In genomic region chr6:44006123-44006871, GRCh38 we compare ENCODE assay signal across 18 cellular contexts.
DNase-seq lines count a peak whose midpoint lies in the region; ATAC-seq and TF ChIP-seq lines count a peak whose summit lies in the region.
"Had no signal": no experiment of that assay in that cellular context is flagged by ENCODE, and none has a peak within 500 bp of the region (broad histone marks: within the 10 kb centered on the region; RNA-seq: fewer than 3 reads in every experiment).

No MANE protein-coding gene starts in this region.

- H3K36me3 ChIP-seq in BLaER1 (no peaks in the 10 kb centered on the region), IMR-90 (ENCODE audit: control insufficient read depth, insufficient read depth, low read length) (no peaks in the 10 kb centered on the region), esophagus muscularis mucosa (no peaks in the 10 kb centered on the region), BE2C (no peaks in the 10 kb centered on the region), MM.1S (replicated peaks; ENCODE audit: insufficient read depth, low read length) (no peaks in the 10 kb centered on the region)
- H3K36me3 ChIP-seq: transverse colon had no signal

- in situ Hi-C loops in IMR-90 (cut with MboI; ENCODE audit: low sequenced_read_pairs), result no loop called here

- peak; percentile 59 for DNase-seq in IMR-90
- DNase-seq in esophagus muscularis mucosa (ENCODE audit: extremely low spot score), result no peak
- peak; percentile 58 for DNase-seq in myocyte (ENCODE audit: low read depth)
- no peak for DNase-seq in NCI-H1930 (lab: John Stamatoyannopoulos, UW)
- DNase-seq in BE2C, result no peak
- no peak for DNase-seq in MM.1S
- DNase-seq: activated CD4-positive, alpha-beta T cell treated with anti-CD3 and anti-CD28 coated beads for 4 hours; activated naive CD4-positive, alpha-beta T cell treated with anti-CD3 and anti-CD28 coated beads, Interleukin-2, amount 50 U/mL, for 16 hours; effector memory CD8-positive, alpha-beta T cell; foreskin melanocyte; NCI-H82; T-helper 17 cell; transverse colon had no signal

- H3K9me2 ChIP-seq in MM.1S (replicated peaks; ENCODE audit: insufficient read depth, low read length), result no peaks in the 10 kb centered on the region

- no peak overlapping the region for H3K4me3 ChIP-seq in BLaER1
- H3K4me3 ChIP-seq in IMR-90 (ENCODE audit: insufficient read depth, low read depth, low read length), result no peak overlapping the region
- H3K4me3 ChIP-seq in esophagus muscularis mucosa, result no peak overlapping the region
- no peak overlapping the region for H3K4me3 ChIP-seq in BE2C (ENCODE audit: low read depth, low read length)
- no peak overlapping the region for H3K4me3 ChIP-seq in MM.1S (ENCODE audit: low read length)
- H3K4me3 ChIP-seq: skin epidermis, transverse colon had no signal

- H4K5ac ChIP-seq in IMR-90 (ENCODE audit: low read depth, low read length), result peak overlapping the region; percentile 78

- peak overlapping the region; percentile 92 for H2BK20ac ChIP-seq in IMR-90 (ENCODE audit: low read depth, low read length)

- dilution Hi-C loops in IMR-90 (cut with HindIII; ENCODE audit: low sequenced_read_pairs, unreplicated experiment), result no loop called here

- peak overlapping the region; percentile 85 for H2AK5ac ChIP-seq in IMR-90 (ENCODE audit: low read depth, low read length)

- H3K27me3 ChIP-seq in BLaER1 (peaks cover 35% of the 10 kb centered on the region), IMR-90 (ENCODE audit: control insufficient read depth, insufficient read depth, low read length) (no peaks in the 10 kb centered on the region), esophagus muscularis mucosa (peaks cover 0 to 31% (median 0%) of the 10 kb centered on the region in 4 donors), BE2C (no peaks in the 10 kb centered on the region), MM.1S (replicated peaks; ENCODE audit: insufficient read depth, low read length) (0 out of 2 replicates have a peak, but pooled peaks cover 3% of the 10 kb centered on the region)

- no peak overlapping the region for H3K56ac ChIP-seq in IMR-90 (ENCODE audit: extremely low read depth, insufficient read depth, low read length)

- no peaks in the 10 kb centered on the region for H3F3A ChIP-seq in MM.1S (ENCODE audit: insufficient read depth, low read length)

- H4K91ac ChIP-seq in IMR-90 (ENCODE audit: insufficient read depth, low read depth, low read length), result peak overlapping the region; percentile 76

- BruUV-seq in IMR-90 (replicated peaks; lab: Mats Ljungman, UMichigan), result no TSS peak

- H4K8ac ChIP-seq in IMR-90 (ENCODE audit: low read depth in 2 of 2, low read length in 2 of 2), result peak overlapping the region; percentile 36 to 57; a peak in 3 of 4 replicates

- TF ChIP-seq RAD21 in IMR-90 (IDR thresholded peaks at IDR 0.05; ENCODE audit: low read length), result no peak

- no peak for TF ChIP-seq EP300 in esophagus muscularis mucosa (IDR thresholded peaks at IDR 0.05)

- POLR2A ChIA-PET in IMR-90 (lab: Charles Lee; ENCODE audit: unreplicated experiment), result no interaction called here

- H3K27ac ChIP-seq in BLaER1 (no peak overlapping the region), IMR-90 (ENCODE audit: insufficient read depth, low read length) (no peak overlapping the region; the same call in 1 of the 2 replicates), esophagus muscularis mucosa (replicated peaks in 1 of 4) (peak overlapping the region in 3 of 4 donors; percentile 21 to 69 (median 27)), MM.1S (ENCODE audit: low read length) (no peak overlapping the region)
- H3K27ac ChIP-seq: RWPE1, skin epidermis, transverse colon had no signal

- peaks cover 44% of the 10 kb centered on the region for H3K4me1 ChIP-seq in BLaER1
- H3K4me1 ChIP-seq in IMR-90 (ENCODE audit: control insufficient read depth, insufficient read depth, low read length), result peaks cover 38% of the 10 kb centered on the region
- peaks cover 42 to 69% (median 63%) of the 10 kb centered on the region in 4 donors for H3K4me1 ChIP-seq in esophagus muscularis mucosa
- peaks cover 19% of the 10 kb centered on the region for H3K4me1 ChIP-seq in BE2C
- no peaks in the 10 kb centered on the region for H3K4me1 ChIP-seq in MM.1S (ENCODE audit: low read length)

- H2AK9ac ChIP-seq in IMR-90 (replicated peaks; ENCODE audit: low read depth, low read length, poor library complexity), result peak overlapping the region; percentile 84

- H3K4me2 ChIP-seq in BLaER1 (peak overlapping the region; percentile 55), IMR-90 (ENCODE audit: low read depth, low read length) (no peak overlapping the region), MM.1S (ENCODE audit: low read depth, low read length) (no peak overlapping the region)

- peak overlapping the region; percentile 27 for H3K18ac ChIP-seq in IMR-90 (ENCODE audit: low read depth, low read length)

- H3K79me2 ChIP-seq in MM.1S (ENCODE audit: low read length), result no peaks in the 10 kb centered on the region

- TF ChIP-seq POLR2A in IMR-90 (IDR thresholded peaks at IDR 0.05; ENCODE audit: low read depth, low read length), result no peak
- TF ChIP-seq POLR2A in esophagus muscularis mucosa (IDR thresholded peaks at IDR 0.05; ENCODE audit: low read depth), result no peak

- peaks cover 18% of the 10 kb centered on the region for H4K20me1 ChIP-seq in BLaER1
- no peaks in the 10 kb centered on the region for H4K20me1 ChIP-seq in IMR-90 (ENCODE audit: insufficient read depth, low read length)
- H4K20me1 ChIP-seq in MM.1S (ENCODE audit: insufficient read depth, low read length), result no peaks in the 10 kb centered on the region

- TF ChIP-seq CTCF in IMR-90 (conservative IDR thresholded peaks at IDR 0.05; ENCODE audit: low read depth, low read length) (no peak), esophagus muscularis mucosa (IDR thresholded peaks at IDR 0.05) (no peak), BE2C (IDR thresholded peaks at IDR 0.05; ENCODE audit: low read depth, low read length) (no peak), MM.1S (IDR thresholded peaks at IDR 0.05; ENCODE audit: low read length) (no peak)

- H2BK5ac ChIP-seq in IMR-90 (ENCODE audit: low read depth, low read length, poor library complexity, severe bottlenecking), result peak overlapping the region; percentile 57

- H3K9ac ChIP-seq in BLaER1 (no peak overlapping the region), IMR-90 (ENCODE audit: low read depth, low read length) (0 out of 2 replicates have a peak overlapping the region, but pooled peaks have one; percentile 26), MM.1S (ENCODE audit: low read length) (no peak overlapping the region)

- H3K9me3 ChIP-seq in BLaER1 (no peaks in the 10 kb centered on the region), IMR-90 (ENCODE audit: control insufficient read depth, insufficient read depth, low read length) (no peaks in the 10 kb centered on the region), esophagus muscularis mucosa (no peaks in the 10 kb centered on the region), BE2C (no peaks in the 10 kb centered on the region), MM.1S (replicated peaks; ENCODE audit: insufficient read depth, low read length) (no peaks in the 10 kb centered on the region)
- H3K9me3 ChIP-seq: transverse colon had no signal

- peak overlapping the region; percentile 67 for H2BK120ac ChIP-seq in IMR-90 (ENCODE audit: low read depth, low read length)

- peaks cover 16% of the 10 kb centered on the region for H3K9me1 ChIP-seq in IMR-90 (ENCODE audit: insufficient read depth, low read length)

- H2AFZ ChIP-seq in IMR-90 (replicated peaks; ENCODE audit: low read length, poor library complexity) (peak overlapping the region; percentile 57), MM.1S (ENCODE audit: low read length) (no peak overlapping the region)

- peak overlapping the region; percentile 55 for H3K14ac ChIP-seq in IMR-90 (replicated peaks; ENCODE audit: low read depth, low read length)

- CTCF ChIA-PET in IMR-90 (lab: Yijun Ruan, JAX), result interaction anchor here (0.9 kb wide), 1 partner anchor 48 kb away, joined by 3 read pairs; no protein-coding TSS in a partner anchor

- H3K23ac ChIP-seq in IMR-90 (ENCODE audit: low read depth, low read length), result no peak overlapping the region

- WGBS in IMR-90 (ENCODE audit: extremely low coverage in 2 of 2, insufficient read length in 1 of 2), 2 experiments, result 100% methylated on average over 1 of the region's 7 CpGs; no CpG with 5 or more reads in 1 of the 2 experiments
- WGBS in esophagus muscularis mucosa, result 83% methylated on average over 7 of the region's 7 CpGs

- intact Hi-C loops in IMR-90 (cut with micrococcal nuclease), result no loop called here
- intact Hi-C loops in esophagus muscularis mucosa (cut with DNase I), result loop anchor here (5.0 kb wide), 1 partner anchor 66 kb away; no protein-coding TSS in a partner anchor

- peak overlapping the region; percentile 91; the same call in 2 of the 3 replicates for H2BK15ac ChIP-seq in IMR-90 (ENCODE audit: low read depth, low read length)

- no peaks in the 10 kb centered on the region for H3K79me1 ChIP-seq in IMR-90 (ENCODE audit: low read depth in 1 of 2, low read length in 2 of 2)

- no peak for ATAC-seq in IMR-90 (ENCODE audit: low read depth)
- ATAC-seq in HG02852 (IDR thresholded peaks at IDR 0.05; ENCODE audit: unreplicated experiment), result no peak
- ATAC-seq: effector memory CD8-positive, alpha-beta T cell; stimulated activated memory B cell treated with anti-CD40 and anti-IgM and Interleukin-4, amounts not matched to agents 10 μg/mL and 1 μg/mL and 100 μg/mL, for 72 hours; T-helper 17 cell had no signal

- peak overlapping the region; percentile 95 for H3K4ac ChIP-seq in IMR-90 (ENCODE audit: low read depth, low read length)

TF ChIP-seq in IMR-90, 13 proteins besides CTCF, POLR2A, EP300 and RAD21:
- TF ChIP-seq RCOR1 (IDR thresholded peaks at IDR 0.05; ENCODE audit: insufficient replicate concordance, low read length) (no peak), MAZ (IDR thresholded peaks at IDR 0.05; ENCODE audit: borderline replicate concordance, low read depth, low read length) (0 out of 2 replicates have a peak, but pooled peaks have one; percentile 17)

Comparison
In these comparisons a context has a peak if more than half of its experiments do, and no peak if none do; other contexts are left out.
1. H3K27ac ChIP-seq: peak in esophagus muscularis mucosa (3 of 4); none in BLaER1 (single experiment), IMR-90 (single experiment) and MM.1S (single experiment).
2. DNase-seq: peak in IMR-90 (single experiment) and myocyte (single experiment); none in esophagus muscularis mucosa (single experiment), NCI-H1930 (0 of 2), BE2C (single experiment) and MM.1S (single experiment).